7 cellular contexts compared by ENCODE assay signal in genomic region chr5:119269061-119269579, GRCh38.
DNase-seq lines count a peak whose midpoint lies in the region; ATAC-seq, FAIRE-seq and TF ChIP-seq lines count a peak whose summit lies in the region.

No MANE protein-coding gene starts in this region.

- H3K4me3 Mint-ChIP-seq in naive thymus-derived CD4-positive, alpha-beta T cell: peak overlapping the region; percentile 95 to 100 (median 98)

- FAIRE-seq in H54 (lab: Jason Lieb, UNC): no peak

- CTCF ChIA-PET in naive thymus-derived CD4-positive, alpha-beta T cell (lab: Charles Lee): interaction anchor here (0.6 to 1.8 kb wide), 4 partner anchors 40 to 251 kb away, joined by 3 to 10 read pairs (median 4); partner anchors contain the start of gene DMXL1

- POLR2A ChIA-PET in naive thymus-derived CD4-positive, alpha-beta T cell (lab: Charles Lee): interaction anchor here (1.4 to 21.1 kb wide), 6 partner anchors 15 to 198 kb away, joined by 3 to 466 read pairs (median 34); partner anchors contain the start of gene DMXL1

- H3K9me3 ChIP-seq in GM23248 (ENCODE audit: low read depth) (no peaks in the 10 kb centered on the region), esophagus (ENCODE audit: control insufficient read depth in 2 of 2, insufficient read depth in 1 of 2, low read depth in 1 of 2, low read length in 1 of 2) (no peaks in the 10 kb centered on the region)
- no peaks in the 10 kb centered on the region for H3K9me3 ChIP-seq in naive thymus-derived CD4-positive, alpha-beta T cell (ENCODE audit: control insufficient read depth in 2 of 3, low read length in 3 of 3)

- no peaks in the 10 kb centered on the region for H4K20me1 ChIP-seq in GM23248 (ENCODE audit: insufficient read depth)

- peaks cover 0 to 5% (median 0%) of the 10 kb centered on the region in 11 donors for H3K9me3 Mint-ChIP-seq in naive thymus-derived CD4-positive, alpha-beta T cell

- H3K9me2 ChIP-seq in GM23248 (ENCODE audit: insufficient read depth): no peaks in the 10 kb centered on the region

- H3K27ac Mint-ChIP-seq in naive thymus-derived CD4-positive, alpha-beta T cell: peak overlapping the region; percentile 87 to 99 (median 96)

- H3K27ac ChIP-seq in GM23248: no peak overlapping the region
- H3K27ac ChIP-seq in esophagus (ENCODE audit: low read depth in 2 of 2, low read length in 1 of 2): peak overlapping the region; percentile 97
- peak overlapping the region; percentile 85 for H3K27ac ChIP-seq in naive thymus-derived CD4-positive, alpha-beta T cell (ENCODE audit: low read depth, low read length)

- DNase-seq in GM12864 (ENCODE audit: low read depth) (no peak), GM23248 (peak; percentile 31), M059J (ENCODE audit: low read depth) (peak; percentile 57), H54 (ENCODE audit: insufficient read length, low spot score) (no peak)
- peak; percentile 47 for DNase-seq in activated CD4-positive, alpha-beta T cell treated with anti-CD3 and anti-CD28 coated beads for 48 hours
- DNase-seq in naive thymus-derived CD4-positive, alpha-beta T cell: peak in 8 of 9 donors; percentile 45 to 63 (median 52)

- H3K4me3 ChIP-seq in GM12864 (ENCODE audit: low read depth, low read length) (peak overlapping the region; percentile 77), GM23248 (peak overlapping the region; percentile 80), esophagus (ENCODE audit: low read depth in 1 of 2, low read length in 2 of 2) (peak overlapping the region; percentile 67 to 71)
- H3K4me3 ChIP-seq in naive thymus-derived CD4-positive, alpha-beta T cell (ENCODE audit: low read length): peak overlapping the region; percentile 96

- ATAC-seq in naive thymus-derived CD4-positive, alpha-beta T cell: no peak

- 11 to 19% methylated on average over 23 of the region's 23 CpGs for WGBS in GM23248 (ENCODE audit: low coverage in 1 of 2, low lambda C conversion rate in 2 of 2, missing lambda C conversion rate in 2 of 2), 2 experiments
- 4 to 5% methylated on average over 23 of the region's 23 CpGs for WGBS in esophagus, 2 donors

- no peaks in the 10 kb centered on the region for H3K36me3 ChIP-seq in GM23248 (ENCODE audit: low read depth)
- H3K36me3 ChIP-seq in esophagus (ENCODE audit: control insufficient read depth in 2 of 2, insufficient read depth in 2 of 2, low read length in 1 of 2): no peaks in the 10 kb centered on the region
- peaks cover 0 to 12% (median 0%) of the 10 kb centered on the region in 3 experiments for H3K36me3 ChIP-seq in naive thymus-derived CD4-positive, alpha-beta T cell (ENCODE audit: control insufficient read depth in 2 of 3, insufficient read depth in 3 of 3, low read length in 3 of 3)

- H2AFZ ChIP-seq in GM23248: peak overlapping the region; percentile 97

- H3F3A ChIP-seq in GM23248 (ENCODE audit: insufficient read depth): no peaks in the 10 kb centered on the region; the same call in 1 of the 2 replicates

- TF ChIP-seq POLR2A in H54 (IDR thresholded peaks at IDR 0.05; ENCODE audit: low read depth, low read length): no peak

- intact Hi-C loops in naive thymus-derived CD4-positive, alpha-beta T cell (cut with micrococcal nuclease): loop anchor here (1.0 to 5.0 kb wide), 10 partner anchors 16 to 247 kb away; partner anchors contain the start of genes HSD17B4 (in 2 of the 2) and TNFAIP8 (in 1 of the 2)

- H3K4me1 ChIP-seq in GM23248 (ENCODE audit: insufficient read depth): no peaks in the 10 kb centered on the region
- no peaks in the 10 kb centered on the region for H3K4me1 ChIP-seq in esophagus (ENCODE audit: control insufficient read depth in 2 of 2, insufficient read depth in 2 of 2, low read length in 1 of 2)
- H3K4me1 ChIP-seq in naive thymus-derived CD4-positive, alpha-beta T cell (ENCODE audit: control insufficient read depth in 2 of 2, insufficient read depth in 2 of 2, low read length in 2 of 2): peaks cover 33 to 35% of the 10 kb centered on the region in 2 donors

- H3K4me2 ChIP-seq in GM23248 (ENCODE audit: unreplicated experiment): peak overlapping the region; percentile 85

- peaks cover 54 to 74% (median 72%) of the 10 kb centered on the region in 7 donors for H3K4me1 Mint-ChIP-seq in naive thymus-derived CD4-positive, alpha-beta T cell

- TF ChIP-seq CTCF in GM12864 (IDR thresholded peaks at IDR 0.05; ENCODE audit: low read depth, low read length, missing control alignments): no peak

- in situ Hi-C loops in GM23248 (cut with MboI): no loop called here

- no peaks in the 10 kb centered on the region for H3K27me3 Mint-ChIP-seq in naive thymus-derived CD4-positive, alpha-beta T cell

- peaks cover 0 to 41% (median 0%) of the 10 kb centered on the region in 5 donors for H3K36me3 Mint-ChIP-seq in naive thymus-derived CD4-positive, alpha-beta T cell

- H3K27me3 ChIP-seq in GM23248 (replicated peaks; ENCODE audit: insufficient read depth): no peaks in the 10 kb centered on the region
- no peaks in the 10 kb centered on the region for H3K27me3 ChIP-seq in esophagus (ENCODE audit: control insufficient read depth in 1 of 2, insufficient read depth in 2 of 2, low read length in 2 of 2)
- no peaks in the 10 kb centered on the region for H3K27me3 ChIP-seq in naive thymus-derived CD4-positive, alpha-beta T cell (ENCODE audit: control insufficient read depth in 2 of 2, insufficient read depth in 2 of 2, low read length in 2 of 2)

- no peaks in the 10 kb centered on the region for H3K79me2 ChIP-seq in GM23248 (ENCODE audit: insufficient read depth)

- H3K9ac ChIP-seq in GM23248: peak overlapping the region; percentile 79

Comparison
In these comparisons a context has a peak if more than half of its experiments do, and no peak if none do; other contexts are left out.
1. DNase-seq: peak in GM23248 (single experiment), M059J (single experiment), activated CD4-positive, alpha-beta T cell treated with anti-CD3 and anti-CD28 coated beads for 48 hours (single experiment) and naive thymus-derived CD4-positive, alpha-beta T cell (8 of 9); none in GM12864 (single experiment) and H54 (single experiment).
2. Peak in every context shown above with its lines, with median percentiles within 50 percentile points of each other: H3K4me3 ChIP-seq.